In genomic region chr2:146918280-146918679, GRCh38 we compare ENCODE assay signal across 2 cellular contexts.
TF ChIP-seq lines count a peak whose summit lies in the region.

No MANE protein-coding gene starts in this region.

TF ChIP-seq in GM12878, 131 proteins besides CTCF, POLR2A, EP300 and RAD21 (continued from another document):
- TF ChIP-seq PKNOX1 (IDR thresholded peaks at IDR 0.05) (no peak), CREB1 (IDR thresholded peaks at IDR 0.05; ENCODE audit: low read depth) (no peak)

TF ChIP-seq in neural cell, 6 proteins besides CTCF, POLR2A, EP300 and RAD21 (continued from another document):
- TF ChIP-seq, protein P1, sequence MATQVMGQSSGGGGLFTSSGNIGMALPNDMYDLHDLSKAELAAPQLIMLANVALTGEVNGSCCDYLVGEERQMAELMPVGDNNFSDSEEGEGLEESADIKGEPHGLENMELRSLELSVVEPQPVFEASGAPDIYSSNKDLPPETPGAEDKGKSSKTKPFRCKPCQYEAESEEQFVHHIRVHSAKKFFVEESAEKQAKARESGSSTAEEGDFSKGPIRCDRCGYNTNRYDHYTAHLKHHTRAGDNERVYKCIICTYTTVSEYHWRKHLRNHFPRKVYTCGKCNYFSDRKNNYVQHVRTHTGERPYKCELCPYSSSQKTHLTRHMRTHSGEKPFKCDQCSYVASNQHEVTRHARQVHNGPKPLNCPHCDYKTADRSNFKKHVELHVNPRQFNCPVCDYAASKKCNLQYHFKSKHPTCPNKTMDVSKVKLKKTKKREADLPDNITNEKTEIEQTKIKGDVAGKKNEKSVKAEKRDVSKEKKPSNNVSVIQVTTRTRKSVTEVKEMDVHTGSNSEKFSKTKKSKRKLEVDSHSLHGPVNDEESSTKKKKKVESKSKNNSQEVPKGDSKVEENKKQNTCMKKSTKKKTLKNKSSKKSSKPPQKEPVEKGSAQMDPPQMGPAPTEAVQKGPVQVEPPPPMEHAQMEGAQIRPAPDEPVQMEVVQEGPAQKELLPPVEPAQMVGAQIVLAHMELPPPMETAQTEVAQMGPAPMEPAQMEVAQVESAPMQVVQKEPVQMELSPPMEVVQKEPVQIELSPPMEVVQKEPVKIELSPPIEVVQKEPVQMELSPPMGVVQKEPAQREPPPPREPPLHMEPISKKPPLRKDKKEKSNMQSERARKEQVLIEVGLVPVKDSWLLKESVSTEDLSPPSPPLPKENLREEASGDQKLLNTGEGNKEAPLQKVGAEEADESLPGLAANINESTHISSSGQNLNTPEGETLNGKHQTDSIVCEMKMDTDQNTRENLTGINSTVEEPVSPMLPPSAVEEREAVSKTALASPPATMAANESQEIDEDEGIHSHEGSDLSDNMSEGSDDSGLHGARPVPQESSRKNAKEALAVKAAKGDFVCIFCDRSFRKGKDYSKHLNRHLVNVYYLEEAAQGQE (IDR thresholded peaks at IDR 0.05; ENCODE audit: borderline replicate concordance), result no peak
- TF ChIP-seq EZH2 (IDR thresholded peaks at IDR 0.05; ENCODE audit: borderline replicate concordance, insufficient read depth, low read length, poor library complexity, severe bottlenecking) (no peak), TAF1 (IDR thresholded peaks at IDR 0.05; ENCODE audit: low read depth) (no peak), SMC3 (conservative IDR thresholded peaks at IDR 0.05; ENCODE audit: poor library complexity) (no peak)
